ENCODE assay signal across 17 cellular contexts in the genomic region with DNA sequence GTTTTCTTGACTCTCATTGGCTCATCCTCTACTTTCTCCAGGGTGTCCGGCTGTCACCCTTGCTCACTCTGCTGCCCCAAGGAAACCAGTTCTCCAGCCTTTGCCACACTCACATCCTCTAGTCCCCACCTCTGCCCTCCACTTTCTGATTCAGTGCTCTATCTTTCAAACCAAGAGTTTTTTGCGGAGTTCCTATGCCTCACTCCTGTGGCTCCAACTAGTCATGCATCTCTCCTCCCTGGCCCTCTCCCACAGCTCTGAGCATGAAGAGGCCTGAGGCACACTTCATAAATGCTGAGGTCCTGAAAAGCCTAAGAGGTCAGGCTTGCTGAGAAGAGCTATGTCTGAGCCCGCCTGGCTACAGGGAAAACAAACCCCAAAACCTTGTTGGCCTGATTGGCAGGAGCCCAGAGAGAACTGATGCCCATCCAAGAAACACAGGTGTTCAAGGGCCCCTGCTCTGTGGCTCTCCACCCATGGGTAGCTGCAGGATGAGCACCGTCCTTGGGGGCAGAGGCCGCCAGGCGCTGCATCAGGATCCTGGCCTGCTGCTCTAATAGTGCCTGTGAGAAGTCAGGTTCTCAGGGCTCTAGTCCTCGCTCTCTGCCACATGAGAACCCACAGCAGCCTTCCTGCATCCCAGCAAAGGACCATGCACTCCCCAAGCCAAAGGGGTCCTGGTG. TPM values are rescaled to one million over a fixed set of nuclear protein-coding genes. Genes with fewer than 3 reads are reported as not detected.
DNase-seq lines count a peak whose midpoint lies in the region; ATAC-seq and TF ChIP-seq lines count a peak whose summit lies in the region.
"Had no signal": no experiment of that assay in that cellular context is flagged by ENCODE, and none has a peak within 500 bp of the region (broad histone marks: within the 10 kb centered on the region; RNA-seq: fewer than 3 reads in every experiment).

No MANE protein-coding gene starts in this region.

- no TSS peak for BruUV-seq in Calu3 (replicated peaks; lab: Mats Ljungman, UMichigan)

- H3K27me3 Mint-ChIP-seq in chondrocyte (ENCODE audit: low read depth): no peaks in the 10 kb centered on the region
- H3K27me3 Mint-ChIP-seq in Calu3 (ENCODE audit: unreplicated experiment): no peaks in the 10 kb centered on the region
- H3K27me3 Mint-ChIP-seq: CD4-positive, alpha-beta T cell; IgD-negative memory B cell; T-helper 17 cell had no signal

- CTCF ChIA-PET in Calu3 (lab: Charles Lee): interaction anchor here (0.6 to 0.9 kb wide), 3 partner anchors 10 to 480 kb away, joined by 3 to 5 read pairs (median 3); no protein-coding TSS in a partner anchor

- no peak for TF ChIP-seq CTCF in Peyer's patch (IDR thresholded peaks at IDR 0.05)
- no peak for TF ChIP-seq CTCF in chondrocyte (IDR thresholded peaks at IDR 0.05)
- no peak for TF ChIP-seq CTCF in right lobe of liver (IDR thresholded peaks at IDR 0.05)
- no peak for TF ChIP-seq CTCF in suprapubic skin (IDR thresholded peaks at IDR 0.05)
- TF ChIP-seq CTCF in Calu3 (IDR thresholded peaks at IDR 0.05; ENCODE audit: unreplicated experiment): no peak

- H3K9me3 ChIP-seq in Peyer's patch: no peaks in the 10 kb centered on the region
- no peaks in the 10 kb centered on the region for H3K9me3 ChIP-seq in right lobe of liver
- peaks cover 3% of the 10 kb centered on the region for H3K9me3 ChIP-seq in suprapubic skin

- H3K4me3 Mint-ChIP-seq in chondrocyte (ENCODE audit: unreplicated experiment) (no peak overlapping the region), Calu3 (ENCODE audit: low read depth, unreplicated experiment) (no peak overlapping the region)
- H3K4me3 Mint-ChIP-seq: activated T-cell treated with anti-CD3 and anti-CD28 coated beads, Interleukin-2, amount 50 U/mL, for 72 hours; CD4-positive, alpha-beta T cell; T-helper 17 cell had no signal

- no peak for TF ChIP-seq EP300 in suprapubic skin (IDR thresholded peaks at IDR 0.05)

- peak in 2 of 3 donors; percentile 33 to 42 for DNase-seq in Peyer's patch
- peak; percentile 42 for DNase-seq in chondrocyte (ENCODE audit: low spot score)
- peak in 2 of 3 donors; percentile 15 to 34 for DNase-seq in right lobe of liver
- peak; percentile 57 to 63 for DNase-seq in suprapubic skin (ENCODE audit: low spot score in 2 of 2)
- DNase-seq in HUDEP-2 (lab: John Stamatoyannopoulos, UW; ENCODE audit: unreplicated experiment in 76 of 76): no peak
- no peak for DNase-seq in SKM-1 (lab: John Stamatoyannopoulos, UW; ENCODE audit: unreplicated experiment)
- DNase-seq in NCI-H1417 treated with DMSO at 0.1 percent for 48 hours (lab: John Stamatoyannopoulos, UW): no peak
- no peak for DNase-seq in Calu3
- DNase-seq: activated CD4-positive, alpha-beta T cell treated with anti-CD3 and anti-CD28 coated beads for 4 hours; activated T-cell treated with anti-CD3 and anti-CD28 coated beads, Interleukin-2, amount 50 U/mL, for 72 hours; CD4-positive, alpha-beta T cell; effector memory CD4-positive, alpha-beta T cell; NCI-H510A; stimulated activated CD4-positive, alpha-beta T cell treated with anti-CD3 and anti-CD28 coated beads, Interleukin-2, amount 100 ng/mL, for 48 hours; T-helper 17 cell had no signal

- 96% methylated on average over 5 of the region's 7 CpGs for WGBS in right lobe of liver (ENCODE audit: insufficient coverage, low coverage, low lambda C conversion rate, missing lambda C conversion rate)
- WGBS in suprapubic skin: 82% methylated on average over 3 of the region's 7 CpGs

- TF ChIP-seq POLR2A in Peyer's patch (IDR thresholded peaks at IDR 0.05) (no peak), right lobe of liver (IDR thresholded peaks at IDR 0.05) (no peak), suprapubic skin (IDR thresholded peaks at IDR 0.05) (no peak)

- H3K36me3 ChIP-seq in Peyer's patch (no peaks in the 10 kb centered on the region), right lobe of liver (no peaks in the 10 kb centered on the region), suprapubic skin (no peaks in the 10 kb centered on the region)

- peaks cover 0 to 4% (median 0%) of the 10 kb centered on the region in 4 donors for H3K4me1 ChIP-seq in Peyer's patch
- peaks cover 0 to 26% (median 6%) of the 10 kb centered on the region in 4 donors for H3K4me1 ChIP-seq in right lobe of liver
- H3K4me1 ChIP-seq in suprapubic skin: peaks cover 49% of the 10 kb centered on the region

- H3K27me3 ChIP-seq in Peyer's patch (no peaks in the 10 kb centered on the region), right lobe of liver (no peaks in the 10 kb centered on the region), suprapubic skin (no peaks in the 10 kb centered on the region)

- H3K27ac Mint-ChIP-seq in chondrocyte (ENCODE audit: unreplicated experiment) (peak overlapping the region; percentile 42), Calu3 (ENCODE audit: unreplicated experiment) (no peak overlapping the region)
- H3K27ac Mint-ChIP-seq: activated T-cell treated with anti-CD3 and anti-CD28 coated beads, Interleukin-2, amount 50 U/mL, for 72 hours; CD4-positive, alpha-beta T cell; IgD-negative memory B cell; T-helper 17 cell had no signal

- peaks cover 37% of the 10 kb centered on the region for H3K4me1 Mint-ChIP-seq in chondrocyte (ENCODE audit: low read depth)
- H3K4me1 Mint-ChIP-seq in Calu3 (ENCODE audit: low read depth, unreplicated experiment): peaks cover 45% of the 10 kb centered on the region

- H3K4me3 ChIP-seq in Peyer's patch (no peak overlapping the region), right lobe of liver (no peak overlapping the region), suprapubic skin (no peak overlapping the region)

- intact Hi-C loops in right lobe of liver (cut with DNase I): no loop called here
- intact Hi-C loops in Calu3 (cut with micrococcal nuclease; ENCODE audit: unreplicated experiment): no loop called here

- H3K9me3 Mint-ChIP-seq in chondrocyte (ENCODE audit: low read depth) (peaks cover 9% of the 10 kb centered on the region), Calu3 (ENCODE audit: low read depth, unreplicated experiment) (no peaks in the 10 kb centered on the region)

- H3K36me3 Mint-ChIP-seq in chondrocyte (ENCODE audit: low read depth) (peaks cover 5% of the 10 kb centered on the region), Calu3 (ENCODE audit: insufficient read depth, unreplicated experiment) (peaks cover 9% of the 10 kb centered on the region)

- no peak for ATAC-seq in right lobe of liver
- ATAC-seq: activated T-cell treated with anti-CD3 and anti-CD28 coated beads, Interleukin-2, amount 50 U/mL, for 72 hours; T-helper 17 cell had no signal

- H3K27ac ChIP-seq in Peyer's patch (peak overlapping the region in 2 of 4 donors; percentile 53 to 71), right lobe of liver (no peak overlapping the region), suprapubic skin (peak overlapping the region; percentile 32)

RNA-seq across cellular contexts. Expression of a gene that starts 42.1 kb away (rescaled TPM):
- 10 to 100 TPM; 33.1 to 63.0 (median 41.0) TPM for total RNA-seq in Peyer's patch
- total RNA-seq in chondrocyte: 24.6 to 33.8 TPM (median 33.2 TPM) in 3 replicates
- total RNA-seq in right lobe of liver: 10 to 100 TPM; 17.5 to 34.7 (median 20.2) TPM
- total RNA-seq in suprapubic skin: 10 to 100 TPM; 23.3 to 38.2 (median 34.2) TPM
- total RNA-seq in Calu3 (2022): 26.4 and 28.5 TPM in 2 replicates

RNA-seq across cellular contexts. Expression of a gene that starts 58.1 kb away (rescaled TPM):
- 1 to 10 TPM in 1 of 4 donors, under 1 TPM in 3; 0.09 to 1.7 (median 0.38) TPM for total RNA-seq in Peyer's patch
- 10.9 to 12.8 TPM (median 12.6 TPM) in 3 replicates for total RNA-seq in chondrocyte
- total RNA-seq in right lobe of liver: 1 to 10 TPM in 5 of 6 experiments, under 1 TPM in 1; 0.95 to 5.0 (median 2.9) TPM
- 1 to 10 TPM; 1.9 to 3.1 (median 2.4) TPM for total RNA-seq in suprapubic skin
- total RNA-seq in Calu3 (2022): not detected in 2 replicates
- total RNA-seq: myocyte had no signal

Comparison
In these comparisons a context has a peak if more than half of its experiments do, and no peak if none do; other contexts are left out.
1. DNase-seq: peak in Peyer's patch (2 of 3), chondrocyte (single experiment), right lobe of liver (2 of 3) and suprapubic skin (2 of 2); none in HUDEP-2 (0 of 76), SKM-1 (single experiment), NCI-H1417 treated with DMSO at 0.1 percent for 48 hours (single experiment) and Calu3 (single experiment).